Comparison of ENCODE assay signal across 8 cellular contexts in genomic region chr15:70097337-70098169, GRCh38. TPM values are rescaled to one million over a fixed set of nuclear protein-coding genes. Genes with fewer than 3 reads are reported as not detected.
DNase-seq lines count a peak whose midpoint lies in the region; ATAC-seq and TF ChIP-seq lines count a peak whose summit lies in the region.

TLE3 (minus strand) TSS chr15:70097917; CDS start chr15:70096798, 1,119 bp downstream.

- peaks cover 20% of the 10 kb centered on the region for H3K36me3 Mint-ChIP-seq in activated T-cell treated with anti-CD3 and anti-CD28 coated beads, Interleukin-2, amount 50 U/mL, for 4 hours (ENCODE audit: insufficient read depth)

- H3K27ac ChIP-seq in esophagus (ENCODE audit: low read depth in 2 of 2, low read length in 1 of 2) = peak within 1 kb of the TSS; percentile 92 to 94
- H3K27ac ChIP-seq in muscle layer of colon (ENCODE audit: low read depth, low read length) = peak within 1 kb of the TSS; percentile 97

- peaks cover 9% of the 10 kb centered on the region for H3K27me3 Mint-ChIP-seq in activated T-cell treated with anti-CD3 and anti-CD28 coated beads, Interleukin-2, amount 50 U/mL, for 4 hours (ENCODE audit: low read depth)

- peak within 1 kb of the TSS; percentile 88 for H3K9ac ChIP-seq in muscle layer of colon (ENCODE audit: low read length)

- WGBS in esophagus, 2 donors = 0% methylated on average over 69 to 76 of the region's 76 CpGs

- in situ Hi-C loops in KBM-7 (cut with MboI; ENCODE audit: low pct_unique_long_range_greater_than_20kb, low sequenced_read_pairs) = no loop called here

- H3K27me3 ChIP-seq in esophagus (ENCODE audit: control insufficient read depth in 1 of 2, insufficient read depth in 2 of 2, low read length in 2 of 2) = no peaks in the 10 kb centered on the region
- H3K27me3 ChIP-seq in muscle layer of colon (ENCODE audit: control insufficient read depth in 1 of 2, insufficient read depth in 2 of 2, low read length in 2 of 2) = no peaks in the 10 kb centered on the region

- H3K4me1 Mint-ChIP-seq in activated T-cell treated with anti-CD3 and anti-CD28 coated beads, Interleukin-2, amount 50 U/mL, for 4 hours (ENCODE audit: low read depth) = peaks cover 41% of the 10 kb centered on the region

- DNase-seq in DMS53 (lab: John Stamatoyannopoulos, UW) (peak; percentile 98), KBM-7 (peak; percentile 100)
- peak; percentile 98 for DNase-seq in activated T-cell treated with anti-CD3 and anti-CD28 coated beads, Interleukin-2, amount 50 U/mL, for 4 hours
- DNase-seq in stimulated activated CD8-positive, alpha-beta memory T cell treated with anti-CD3 and anti-CD28 coated beads, Interleukin-7, amount 100 ng/mL, for 4 hours (ENCODE audit: low read depth in 2 of 2) = peak; percentile 96 to 98

- H3K4me3 Mint-ChIP-seq in activated T-cell treated with anti-CD3 and anti-CD28 coated beads, Interleukin-2, amount 50 U/mL, for 4 hours = peak within 1 kb of the TSS; percentile 100

- H3K9me3 ChIP-seq in esophagus (ENCODE audit: control insufficient read depth in 2 of 2, insufficient read depth in 1 of 2, low read depth in 1 of 2, low read length in 1 of 2) (no peaks in the 10 kb centered on the region), muscle layer of colon (ENCODE audit: low read length) (no peaks in the 10 kb centered on the region)

- ATAC-seq in GM21619 (IDR thresholded peaks at IDR 0.05; ENCODE audit: unreplicated experiment) = peak; percentile 54
- peak; percentile 62 for ATAC-seq in activated T-cell treated with anti-CD3 and anti-CD28 coated beads, Interleukin-2, amount 50 U/mL, for 4 hours

- H3K4me1 ChIP-seq in esophagus (ENCODE audit: control insufficient read depth in 2 of 2, insufficient read depth in 2 of 2, low read length in 1 of 2) (peaks cover 2 to 13% of the 10 kb centered on the region in 2 donors), muscle layer of colon (ENCODE audit: insufficient read depth, low read length) (peaks cover 55% of the 10 kb centered on the region)

- H3K9me3 Mint-ChIP-seq in activated T-cell treated with anti-CD3 and anti-CD28 coated beads, Interleukin-2, amount 50 U/mL, for 4 hours = no peaks in the 10 kb centered on the region

- no peaks in the 10 kb centered on the region for H3K36me3 ChIP-seq in esophagus (ENCODE audit: control insufficient read depth in 2 of 2, insufficient read depth in 2 of 2, low read length in 1 of 2)
- H3K36me3 ChIP-seq in muscle layer of colon (ENCODE audit: insufficient read depth, low read length) = peaks cover 8% of the 10 kb centered on the region

- H3K4me3 ChIP-seq in esophagus (ENCODE audit: low read depth in 1 of 2, low read length in 2 of 2) (peak within 1 kb of the TSS; percentile 70 to 88), muscle layer of colon (ENCODE audit: low read depth in 1 of 2, low read length in 2 of 2) (peak within 1 kb of the TSS; percentile 92 to 99)

TF ChIP-seq in PFSK-1, 5 proteins besides CTCF, POLR2A, EP300 and RAD21:
- peak; percentile 90; the same call in 1 of the 2 replicates for TF ChIP-seq TAF1 (IDR thresholded peaks at IDR 0.05; ENCODE audit: borderline replicate concordance, insufficient read depth, low read length)
- TF ChIP-seq FOXP2 (optimal IDR thresholded peaks at IDR 0.05; ENCODE audit: borderline replicate concordance, extremely low read depth, extremely low read length, insufficient read depth) = no peak
- no peak; a peak in 1 of 4 replicates for TF ChIP-seq REST (IDR thresholded peaks at IDR 0.05; ENCODE audit: insufficient read depth in 1 of 2, low read depth in 2 of 2, low read length in 2 of 2)
- peak; percentile 54; the same call in 1 of the 2 replicates for TF ChIP-seq SIN3A (IDR thresholded peaks at IDR 0.05; ENCODE audit: borderline replicate concordance, insufficient read depth, low read length)
- peak; percentile 94 for TF ChIP-seq POLR2AphosphoS5 (IDR thresholded peaks at IDR 0.05; ENCODE audit: low read depth, low read length)

RNA-seq across cellular contexts. Expression of gene TLE3, which starts in this region (rescaled TPM):
- polyA plus RNA-seq in PFSK-1 (2012; ENCODE audit: insufficient read length, low read depth) = 150 TPM
- total RNA-seq in activated T-cell treated with anti-CD3 and anti-CD28 coated beads, Interleukin-2, amount 50 U/mL, for 4 hours = 100 to 1,000 TPM; 115 to 153 (median 139) TPM
- polyA plus RNA-seq in esophagus = 10 to 100 TPM; 33.1 to 43.9 TPM

Comparison
In these comparisons a context has a peak if more than half of its experiments do, and no peak if none do; other contexts are left out.
1. Peak in every context shown above with its lines: DNase-seq, ATAC-seq, H3K4me3 ChIP-seq and H3K27ac ChIP-seq.